ENCODE assay signal across 2 cellular contexts in genomic region chr1:207241164-207241934, GRCh38.
TF ChIP-seq lines count a peak whose summit lies in the region.

No MANE protein-coding gene starts in this region.

TF ChIP-seq in IMR-90, 13 proteins besides CTCF, POLR2A, EP300 and RAD21 (continued from another document):
- TF ChIP-seq, protein P1, sequence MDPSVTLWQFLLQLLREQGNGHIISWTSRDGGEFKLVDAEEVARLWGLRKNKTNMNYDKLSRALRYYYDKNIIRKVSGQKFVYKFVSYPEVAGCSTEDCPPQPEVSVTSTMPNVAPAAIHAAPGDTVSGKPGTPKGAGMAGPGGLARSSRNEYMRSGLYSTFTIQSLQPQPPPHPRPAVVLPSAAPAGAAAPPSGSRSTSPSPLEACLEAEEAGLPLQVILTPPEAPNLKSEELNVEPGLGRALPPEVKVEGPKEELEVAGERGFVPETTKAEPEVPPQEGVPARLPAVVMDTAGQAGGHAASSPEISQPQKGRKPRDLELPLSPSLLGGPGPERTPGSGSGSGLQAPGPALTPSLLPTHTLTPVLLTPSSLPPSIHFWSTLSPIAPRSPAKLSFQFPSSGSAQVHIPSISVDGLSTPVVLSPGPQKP (IDR thresholded peaks at IDR 0.05; ENCODE audit: borderline replicate concordance, low read depth, low read length), result no peak
- TF ChIP-seq RCOR1 (IDR thresholded peaks at IDR 0.05; ENCODE audit: insufficient replicate concordance, low read length) (no peak), FOS (IDR thresholded peaks at IDR 0.05; ENCODE audit: low read depth, low read length) (no peak), SMC3 (IDR thresholded peaks at IDR 0.05; ENCODE audit: low read depth, low read length) (no peak), NFE2L2 (IDR thresholded peaks at IDR 0.05; ENCODE audit: low read depth, low read length) (no peak), CHD1 (IDR thresholded peaks at IDR 0.05; ENCODE audit: low read depth, low read length) (no peak), RFX5 (IDR thresholded peaks at IDR 0.05; ENCODE audit: low read depth, low read length) (no peak)
- TF ChIP-seq, protein P2, sequence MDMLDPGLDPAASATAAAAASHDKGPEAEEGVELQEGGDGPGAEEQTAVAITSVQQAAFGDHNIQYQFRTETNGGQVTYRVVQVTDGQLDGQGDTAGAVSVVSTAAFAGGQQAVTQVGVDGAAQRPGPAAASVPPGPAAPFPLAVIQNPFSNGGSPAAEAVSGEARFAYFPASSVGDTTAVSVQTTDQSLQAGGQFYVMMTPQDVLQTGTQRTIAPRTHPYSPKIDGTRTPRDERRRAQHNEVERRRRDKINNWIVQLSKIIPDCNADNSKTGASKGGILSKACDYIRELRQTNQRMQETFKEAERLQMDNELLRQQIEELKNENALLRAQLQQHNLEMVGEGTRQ (IDR thresholded peaks at IDR 0.05; ENCODE audit: low read depth, low read length), result no peak
TF ChIP-seq in IMR-90: peak in this region for 0.

TF ChIP-seq in K562, 482 proteins besides CTCF, POLR2A, EP300 and RAD21 (continued from another document and continues in another):
- no peak for TF ChIP-seq ZBTB49 (CRISPR knock-in tag; IDR thresholded peaks at IDR 0.05; ENCODE audit: borderline replicate concordance)
- no peak for TF ChIP-seq REST (CRISPR knock-in tag; IDR thresholded peaks at IDR 0.05; ENCODE audit: low read depth)
- no peak for TF ChIP-seq ZNF354B (CRISPR knock-in tag; IDR thresholded peaks at IDR 0.05)
- no peak for TF ChIP-seq ETS2 (tag; IDR thresholded peaks at IDR 0.05; ENCODE audit: borderline replicate concordance, poor library complexity, severe bottlenecking)
- TF ChIP-seq ZNF57 (CRISPR knock-in tag; IDR thresholded peaks at IDR 0.05), result no peak
- peak; percentile 83 for TF ChIP-seq ARID1B (IDR thresholded peaks at IDR 0.05)
- TF ChIP-seq PHF21A (IDR thresholded peaks at IDR 0.05; ENCODE audit: borderline replicate concordance, low read depth), result no peak
- no peak for TF ChIP-seq ZNF274 (IDR thresholded peaks at IDR 0.05; ENCODE audit: borderline replicate concordance, low read depth, low read length)
- TF ChIP-seq FOXA1 (IDR thresholded peaks at IDR 0.05; ENCODE audit: borderline replicate concordance), result no peak
- no peak for TF ChIP-seq GABPB2 (CRISPR knock-in tag; conservative IDR thresholded peaks at IDR 0.05)
- TF ChIP-seq HIVEP1 (CRISPR knock-in tag; IDR thresholded peaks at IDR 0.05), result no peak
- TF ChIP-seq ZBTB17 (CRISPR knock-in tag; IDR thresholded peaks at IDR 0.05), result no peak
- TF ChIP-seq CCNT2 (IDR thresholded peaks at IDR 0.05; ENCODE audit: borderline replicate concordance, extremely low read depth, insufficient read length, low read depth, low read length), result no peak
- TF ChIP-seq, protein P3, sequence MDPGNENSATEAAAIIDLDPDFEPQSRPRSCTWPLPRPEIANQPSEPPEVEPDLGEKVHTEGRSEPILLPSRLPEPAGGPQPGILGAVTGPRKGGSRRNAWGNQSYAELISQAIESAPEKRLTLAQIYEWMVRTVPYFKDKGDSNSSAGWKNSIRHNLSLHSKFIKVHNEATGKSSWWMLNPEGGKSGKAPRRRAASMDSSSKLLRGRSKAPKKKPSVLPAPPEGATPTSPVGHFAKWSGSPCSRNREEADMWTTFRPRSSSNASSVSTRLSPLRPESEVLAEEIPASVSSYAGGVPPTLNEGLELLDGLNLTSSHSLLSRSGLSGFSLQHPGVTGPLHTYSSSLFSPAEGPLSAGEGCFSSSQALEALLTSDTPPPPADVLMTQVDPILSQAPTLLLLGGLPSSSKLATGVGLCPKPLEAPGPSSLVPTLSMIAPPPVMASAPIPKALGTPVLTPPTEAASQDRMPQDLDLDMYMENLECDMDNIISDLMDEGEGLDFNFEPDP (CRISPR knock-in tag; IDR thresholded peaks at IDR 0.05), result no peak
- TF ChIP-seq RBM34 (IDR thresholded peaks at IDR 0.05; ENCODE audit: borderline replicate concordance, insufficient read depth, low read length), result no peak
- no peak for TF ChIP-seq ZC3H11A (IDR thresholded peaks at IDR 0.05; ENCODE audit: low read depth, low read length)
- TF ChIP-seq FOXA3 (CRISPR knock-in tag; conservative IDR thresholded peaks at IDR 0.05 in 1 of 2, IDR thresholded peaks at IDR 0.05 in 1 of 2), result no peak
- TF ChIP-seq ZNF232 (CRISPR knock-in tag; IDR thresholded peaks at IDR 0.05), result no peak
- TF ChIP-seq POLR2AphosphoS5 (IDR thresholded peaks at IDR 0.05; ENCODE audit: control insufficient read depth, insufficient read depth, low read depth, low read length), result no peak
- TF ChIP-seq ZC3H4 (CRISPR knock-in tag; IDR thresholded peaks at IDR 0.05; ENCODE audit: borderline replicate concordance), result no peak
- no peak for TF ChIP-seq ZNF507 (tag; conservative IDR thresholded peaks at IDR 0.05)
- TF ChIP-seq ZC3H8 (IDR thresholded peaks at IDR 0.05), result no peak
- no peak for TF ChIP-seq MLLT1 (IDR thresholded peaks at IDR 0.05)
- no peak for TF ChIP-seq RBBP5 (IDR thresholded peaks at IDR 0.05; ENCODE audit: borderline replicate concordance, insufficient read depth, low read length, poor library complexity, severe bottlenecking)
- no peak for TF ChIP-seq BRCA1 (IDR thresholded peaks at IDR 0.05)
- TF ChIP-seq BRCA1 (CRISPR knock-in tag; IDR thresholded peaks at IDR 0.05), result no peak
- TF ChIP-seq TCF7 (IDR thresholded peaks at IDR 0.05; ENCODE audit: borderline replicate concordance), result no peak
- TF ChIP-seq ZNF408 (CRISPR knock-in tag; IDR thresholded peaks at IDR 0.05; ENCODE audit: low read depth), result no peak
- no peak for TF ChIP-seq ZNF217 (CRISPR knock-in tag; IDR thresholded peaks at IDR 0.05)
- peak; percentile 40; the same call in 1 of the 2 replicates for TF ChIP-seq L3MBTL2 (IDR thresholded peaks at IDR 0.05)
- TF ChIP-seq SNRNP70 (optimal IDR thresholded peaks at IDR 0.05; ENCODE audit: low read depth, low read length), result no peak
- no peak for TF ChIP-seq NFIC (IDR thresholded peaks at IDR 0.05)
- TF ChIP-seq CEBPB (tag; IDR thresholded peaks at IDR 0.05), result peak; percentile 75
- TF ChIP-seq GTF2A2 (tag; IDR thresholded peaks at IDR 0.05), result no peak
- TF ChIP-seq, protein P4, sequence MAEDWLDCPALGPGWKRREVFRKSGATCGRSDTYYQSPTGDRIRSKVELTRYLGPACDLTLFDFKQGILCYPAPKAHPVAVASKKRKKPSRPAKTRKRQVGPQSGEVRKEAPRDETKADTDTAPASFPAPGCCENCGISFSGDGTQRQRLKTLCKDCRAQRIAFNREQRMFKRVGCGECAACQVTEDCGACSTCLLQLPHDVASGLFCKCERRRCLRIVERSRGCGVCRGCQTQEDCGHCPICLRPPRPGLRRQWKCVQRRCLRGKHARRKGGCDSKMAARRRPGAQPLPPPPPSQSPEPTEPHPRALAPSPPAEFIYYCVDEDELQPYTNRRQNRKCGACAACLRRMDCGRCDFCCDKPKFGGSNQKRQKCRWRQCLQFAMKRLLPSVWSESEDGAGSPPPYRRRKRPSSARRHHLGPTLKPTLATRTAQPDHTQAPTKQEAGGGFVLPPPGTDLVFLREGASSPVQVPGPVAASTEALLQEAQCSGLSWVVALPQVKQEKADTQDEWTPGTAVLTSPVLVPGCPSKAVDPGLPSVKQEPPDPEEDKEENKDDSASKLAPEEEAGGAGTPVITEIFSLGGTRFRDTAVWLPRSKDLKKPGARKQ (CRISPR knock-in tag; IDR thresholded peaks at IDR 0.05), result no peak
- peak; percentile 54; the same call in 1 of the 2 replicates for TF ChIP-seq SOX6 (IDR thresholded peaks at IDR 0.05)
- no peak for TF ChIP-seq XRCC4 (IDR thresholded peaks at IDR 0.05; ENCODE audit: extremely low read depth, insufficient read depth, insufficient read length)
- TF ChIP-seq, protein P2 (CRISPR knock-in tag; IDR thresholded peaks at IDR 0.05), result no peak
- no peak for TF ChIP-seq RCOR1 (IDR thresholded peaks at IDR 0.05; ENCODE audit: borderline replicate concordance in 1 of 2, low read depth in 2 of 2, low read length in 2 of 2)
- peak; percentile 70; the same call in 1 of the 2 replicates for TF ChIP-seq ATF3 (IDR thresholded peaks at IDR 0.05)
- TF ChIP-seq ATF3 (CRISPR knock-in tag; conservative IDR thresholded peaks at IDR 0.05), result no peak
- TF ChIP-seq ZNF639 (CRISPR knock-in tag; conservative IDR thresholded peaks at IDR 0.05 in 1 of 2, IDR thresholded peaks at IDR 0.05 in 1 of 2), result no peak
- TF ChIP-seq EZH2 (IDR thresholded peaks at IDR 0.05; ENCODE audit: borderline replicate concordance, low read depth, low read length), result no peak
- TF ChIP-seq, protein P5, sequence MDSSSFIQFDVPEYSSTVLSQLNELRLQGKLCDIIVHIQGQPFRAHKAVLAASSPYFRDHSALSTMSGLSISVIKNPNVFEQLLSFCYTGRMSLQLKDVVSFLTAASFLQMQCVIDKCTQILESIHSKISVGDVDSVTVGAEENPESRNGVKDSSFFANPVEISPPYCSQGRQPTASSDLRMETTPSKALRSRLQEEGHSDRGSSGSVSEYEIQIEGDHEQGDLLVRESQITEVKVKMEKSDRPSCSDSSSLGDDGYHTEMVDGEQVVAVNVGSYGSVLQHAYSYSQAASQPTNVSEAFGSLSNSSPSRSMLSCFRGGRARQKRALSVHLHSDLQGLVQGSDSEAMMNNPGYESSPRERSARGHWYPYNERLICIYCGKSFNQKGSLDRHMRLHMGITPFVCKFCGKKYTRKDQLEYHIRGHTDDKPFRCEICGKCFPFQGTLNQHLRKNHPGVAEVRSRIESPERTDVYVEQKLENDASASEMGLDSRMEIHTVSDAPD (CRISPR knock-in tag; IDR thresholded peaks at IDR 0.05), result no peak
